Comparison of ENCODE assay signal across 8 cellular contexts in the genomic region with DNA sequence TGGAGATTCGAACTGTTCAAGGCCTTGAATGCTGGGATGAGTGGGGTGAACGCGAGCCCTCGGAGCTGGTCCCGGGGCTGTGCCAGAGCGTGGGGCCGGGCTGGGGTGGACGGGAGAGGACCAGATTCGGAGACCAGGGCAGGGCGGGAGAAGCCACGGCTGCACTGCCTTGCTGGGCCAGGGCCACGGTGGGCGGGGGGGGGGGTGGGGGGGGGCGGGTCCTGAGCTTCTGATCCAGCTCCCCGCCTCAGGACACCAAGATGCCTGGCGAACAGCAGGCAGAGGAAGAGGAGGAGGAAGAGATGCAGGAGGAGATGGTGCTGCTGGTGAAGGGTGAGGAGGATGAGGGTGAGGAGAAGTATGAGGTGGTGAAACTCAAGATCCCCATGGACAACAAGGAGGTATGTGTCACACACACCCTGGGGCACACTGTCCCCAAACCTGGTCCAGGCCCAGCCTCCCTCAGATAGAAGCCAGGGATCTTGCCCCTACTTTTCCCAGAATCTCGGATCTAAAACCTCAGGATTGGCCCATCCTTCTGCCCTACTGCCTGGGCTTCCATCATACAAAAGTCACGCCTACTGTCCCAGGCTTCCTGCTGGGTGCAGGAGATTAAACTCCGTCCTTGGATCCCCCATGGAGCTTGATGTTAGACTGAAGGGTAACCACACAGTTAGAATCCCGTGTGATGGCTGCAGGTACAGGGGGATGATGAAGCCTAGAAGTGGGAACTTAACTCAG. TPM values are rescaled to one million over a fixed set of nuclear protein-coding genes. Genes with fewer than 3 reads are reported as not detected.
DNase-seq lines count a peak whose midpoint lies in the region; ATAC-seq and TF ChIP-seq lines count a peak whose summit lies in the region.

No MANE protein-coding gene starts in this region.

- DNase-seq in NCI-H510A treated with DMSO at 0.1 percent for 48 hours (lab: John Stamatoyannopoulos, UW) (peak; percentile 65), NCI-H510A (lab: John Stamatoyannopoulos, UW) (no peak), RWPE1 (ENCODE audit: low spot score) (no peak), amniotic stem cell (lab: John Stamatoyannopoulos, UW) (no peak)

- 8 to 24% methylated on average over 7 to 18 of the region's 20 CpGs for WGBS in esophagus, 2 donors

- peak overlapping the region; percentile 76 for H3K27ac ChIP-seq in RWPE1
- peak overlapping the region; percentile 89 to 90 for H3K27ac ChIP-seq in esophagus (ENCODE audit: low read depth in 2 of 2, low read length in 1 of 2)

- H3K4me1 ChIP-seq in esophagus (ENCODE audit: control insufficient read depth in 2 of 2, insufficient read depth in 2 of 2, low read length in 1 of 2) (peaks cover 2 to 3% of the 10 kb centered on the region in 2 donors), neuron (ENCODE audit: insufficient read depth, low read length) (peaks cover 7% of the 10 kb centered on the region)

- H3K9me3 ChIP-seq in esophagus (ENCODE audit: control insufficient read depth in 2 of 2, insufficient read depth in 1 of 2, low read depth in 1 of 2, low read length in 1 of 2) = no peaks in the 10 kb centered on the region
- no peaks in the 10 kb centered on the region for H3K9me3 ChIP-seq in neuron (ENCODE audit: low read length)

- H3K4me3 ChIP-seq in esophagus (ENCODE audit: low read depth in 1 of 2, low read length in 2 of 2) (peak overlapping the region; percentile 57 to 68), neuron (ENCODE audit: low read length) (peak overlapping the region; percentile 68)

- POLR2A ChIA-PET in RWPE1 (lab: Yijun Ruan, JAX; ENCODE audit: low non-redundant PET) = interaction anchor here (0.8 kb wide), 1 partner anchor 37 kb away, joined by 4 read pairs; no protein-coding TSS in a partner anchor

- no peak for ATAC-seq in GM19397 (IDR thresholded peaks at IDR 0.05; ENCODE audit: unreplicated experiment)
- ATAC-seq in HG02759 (IDR thresholded peaks at IDR 0.05; ENCODE audit: unreplicated experiment) = no peak

- no peak for TF ChIP-seq CTCF in RWPE1 (conservative IDR thresholded peaks at IDR 0.05; ENCODE audit: low read depth)

- CTCF ChIA-PET in RWPE1 (lab: Yijun Ruan, JAX) = interaction anchor here (0.8 to 1.2 kb wide), 2 partner anchors 11 to 30 kb away, joined by 3 to 5 read pairs; no protein-coding TSS in a partner anchor

- no peaks in the 10 kb centered on the region for H3K27me3 ChIP-seq in esophagus (ENCODE audit: control insufficient read depth in 1 of 2, insufficient read depth in 2 of 2, low read length in 2 of 2)
- H3K27me3 ChIP-seq in neuron (ENCODE audit: insufficient read depth, low read length) = no peaks in the 10 kb centered on the region

- peak overlapping the region; percentile 50 for H2AFZ ChIP-seq in neuron (ENCODE audit: low read depth, low read length)

- peaks cover 0 to 6% of the 10 kb centered on the region in 2 donors for H3K36me3 ChIP-seq in esophagus (ENCODE audit: control insufficient read depth in 2 of 2, insufficient read depth in 2 of 2, low read length in 1 of 2)
- peaks cover 12% of the 10 kb centered on the region for H3K36me3 ChIP-seq in neuron (ENCODE audit: insufficient read depth, low read length)

RNA-seq across cellular contexts. Expression of a gene that starts 0.6 kb away (rescaled TPM):
- polyA plus RNA-seq in esophagus = 1 to 10 TPM; 2.2 to 4.7 TPM

RNA-seq across cellular contexts. Expression of a gene that starts 12.7 kb away (rescaled TPM):
- 1 to 10 TPM; 1.4 to 2.6 TPM for polyA plus RNA-seq in esophagus

RNA-seq across cellular contexts. Expression of a gene that starts 21.9 kb away (rescaled TPM):
- 10 to 100 TPM in 1 of 2 donors, 1 to 10 TPM in 1; 9.5 to 32.6 TPM for polyA plus RNA-seq in esophagus

RNA-seq across cellular contexts. Expression of a gene that starts 25.6 kb away (rescaled TPM):
- polyA plus RNA-seq in esophagus = 1 to 10 TPM; 3.5 to 6.8 TPM

RNA-seq across cellular contexts. Expression of a gene that starts 33.4 kb away (rescaled TPM):
- polyA plus RNA-seq in esophagus = 1 to 10 TPM; 1.3 to 2.1 TPM
